3 cellular contexts compared by ENCODE assay signal in the genomic region with DNA sequence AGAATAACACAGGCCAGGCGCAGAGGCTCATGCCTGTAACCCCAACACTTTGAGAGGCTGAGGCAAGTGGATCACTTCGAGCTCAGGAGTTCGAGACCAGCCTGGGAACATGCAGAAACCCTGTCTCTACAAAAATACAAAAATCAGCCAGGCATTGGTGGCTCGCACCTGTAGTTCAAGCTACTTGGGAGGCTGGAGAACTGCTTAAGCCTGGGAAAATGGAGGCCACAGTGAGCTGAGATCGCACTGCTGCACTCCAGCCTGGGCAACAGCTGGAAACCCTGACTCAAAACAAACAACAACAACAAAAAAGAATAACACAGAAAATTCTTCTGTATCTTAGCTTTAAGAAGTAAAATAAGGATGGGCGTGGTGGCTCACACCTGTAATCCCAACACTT.
"Had no signal": no experiment of that assay in that cellular context is flagged by ENCODE, and none has a peak within 500 bp of the region (broad histone marks: within the 10 kb centered on the region; RNA-seq: fewer than 3 reads in every experiment).

No MANE protein-coding gene starts in this region.

- DNase-seq: H9, HCEC 1CT had no signal

- H3K4me3 ChIP-seq: GM23338 had no signal

- ATAC-seq: GM23338 had no signal
